8 cellular contexts compared by ENCODE assay signal in genomic region chr15:58269455-58270414, GRCh38.
DNase-seq lines count a peak whose midpoint lies in the region; ATAC-seq and TF ChIP-seq lines count a peak whose summit lies in the region.

No MANE protein-coding gene starts in this region.

- peaks cover 9% of the 10 kb centered on the region for H3K27me3 Mint-ChIP-seq in central memory CD8-positive, alpha-beta T cell

- H3K9me3 ChIP-seq in SJSA1 (replicated peaks) (peaks cover 6% of the 10 kb centered on the region; the same call in 1 of the 2 replicates), suprapubic skin (no peaks in the 10 kb centered on the region)

- H3K4me1 ChIP-seq in SJSA1 (replicated peaks) (peaks cover 4% of the 10 kb centered on the region; the same call in 1 of the 2 replicates), suprapubic skin (peaks cover 19% of the 10 kb centered on the region)

- H3K4me3 ChIP-seq in SJSA1 (no peak overlapping the region), suprapubic skin (no peak overlapping the region)

- TF ChIP-seq CTCF in suprapubic skin (IDR thresholded peaks at IDR 0.05): peak in 1 of 2 donors; percentile 52

- ATAC-seq in central memory CD8-positive, alpha-beta T cell (replicated peaks; ENCODE audit: extremely low read depth, poor library complexity, severe bottlenecking): no peak

- H3K9me3 Mint-ChIP-seq in central memory CD8-positive, alpha-beta T cell: peaks cover 5% of the 10 kb centered on the region

- WGBS in suprapubic skin: 50% methylated on average over 10 of the region's 10 CpGs

- DNase-seq in SIG-M5 treated with dmso at 0.1 percent for 504 hours (lab: John Stamatoyannopoulos, UW; ENCODE audit: unreplicated experiment) (peak; percentile 57), SIG-M5 (lab: John Stamatoyannopoulos, UW) (no peak), LoVo (ENCODE audit: low spot score) (peak; percentile 63), SJSA1 (ENCODE audit: low read depth in 1 of 2, low spot score in 2 of 2) (peak; percentile 53 to 60), kidney glomerular epithelial cell (lab: John Stamatoyannopoulos, UW) (peak; percentile 83), superior temporal gyrus (ENCODE audit: extremely low spot score) (peak; percentile 74), suprapubic skin (ENCODE audit: low spot score in 2 of 2) (no peak)
- DNase-seq in central memory CD8-positive, alpha-beta T cell (ENCODE audit: low spot score in 2 of 2): no peak

- no peaks in the 10 kb centered on the region for H3K36me3 Mint-ChIP-seq in central memory CD8-positive, alpha-beta T cell (ENCODE audit: insufficient read depth)

- H3K36me3 ChIP-seq in SJSA1 (no peaks in the 10 kb centered on the region), suprapubic skin (no peaks in the 10 kb centered on the region)

- no peaks in the 10 kb centered on the region for H3K27me3 ChIP-seq in SJSA1 (replicated peaks)
- H3K27me3 ChIP-seq in suprapubic skin: no peaks in the 10 kb centered on the region

- peak overlapping the region; percentile 64 for H3K27ac Mint-ChIP-seq in central memory CD8-positive, alpha-beta T cell (ENCODE audit: low read depth)

- H3K27ac ChIP-seq in SJSA1 (no peak overlapping the region), suprapubic skin (no peak overlapping the region)

- no peak for TF ChIP-seq EP300 in suprapubic skin (IDR thresholded peaks at IDR 0.05)

- H3K4me1 Mint-ChIP-seq in central memory CD8-positive, alpha-beta T cell: peaks cover 12% of the 10 kb centered on the region

- peak overlapping the region; percentile 9 for H3K4me3 Mint-ChIP-seq in central memory CD8-positive, alpha-beta T cell

- TF ChIP-seq POLR2A in suprapubic skin (IDR thresholded peaks at IDR 0.05): no peak

Comparison
In these comparisons a context has a peak if more than half of its experiments do, and no peak if none do; other contexts are left out.
1. DNase-seq: peak in SIG-M5 treated with dmso at 0.1 percent for 504 hours (single experiment), LoVo (single experiment), SJSA1 (2 of 2), kidney glomerular epithelial cell (single experiment) and superior temporal gyrus (single experiment); none in SIG-M5 (single experiment), central memory CD8-positive, alpha-beta T cell (0 of 2) and suprapubic skin (0 of 2).